Comparison of ENCODE assay signal across 8 cellular contexts in the genomic region with DNA sequence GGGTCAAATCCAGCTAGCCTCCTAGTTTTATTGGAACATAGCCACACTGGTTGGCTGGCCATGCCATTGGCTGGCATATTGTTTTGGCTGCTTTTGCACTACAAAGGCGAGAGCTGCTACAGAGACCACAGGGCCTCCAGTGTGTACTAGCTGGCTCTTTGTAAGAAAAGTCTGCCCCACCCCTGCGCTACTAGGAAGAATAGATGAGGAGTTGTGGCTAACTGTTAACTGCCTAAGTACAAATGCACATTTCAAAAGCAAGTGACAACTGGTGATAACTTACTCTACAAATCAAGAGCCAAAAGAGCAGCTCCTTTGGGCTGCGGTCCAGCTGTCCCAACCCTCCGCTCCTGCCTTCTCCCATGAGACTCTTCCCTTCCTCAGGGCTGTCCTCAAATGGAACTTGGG.
DNase-seq lines count a peak whose midpoint lies in the region; ATAC-seq, FAIRE-seq and TF ChIP-seq lines count a peak whose summit lies in the region.

No MANE protein-coding gene starts in this region.

- H2AFZ ChIP-seq in H1 (ENCODE audit: low read length) = no peak overlapping the region

- peak; percentile 82 for ATAC-seq in T-helper 17 cell
- no peak for ATAC-seq in HG02852 (IDR thresholded peaks at IDR 0.05; ENCODE audit: unreplicated experiment)
- no peak for ATAC-seq in HG02678 (IDR thresholded peaks at IDR 0.05; ENCODE audit: unreplicated experiment)

- peaks cover 9% of the 10 kb centered on the region for H3K79me1 ChIP-seq in H1 (ENCODE audit: low read depth, low read length)

- no peak overlapping the region for H3K14ac ChIP-seq in H1 (ENCODE audit: insufficient read length)

- peaks cover 4% of the 10 kb centered on the region for H3K36me3 ChIP-seq in CD8-positive, alpha-beta memory T cell (ENCODE audit: insufficient read depth, low read length)
- H3K36me3 ChIP-seq in H1 (ENCODE audit: control insufficient read depth in 2 of 4, insufficient read depth in 4 of 4, low read length in 3 of 4) = peaks cover 0 to 5% (median 0%) of the 10 kb centered on the region in 4 experiments; a peak in 3 of 8 replicates

- WGBS in H1 (ENCODE audit: extremely low coverage in 1 of 2, insufficient coverage in 1 of 2, insufficient read length in 1 of 2, insufficient replicate concordance in 2 of 2, low coverage in 1 of 2, low lambda C conversion rate in 2 of 2, missing lambda C conversion rate in 1 of 2), 2 experiments = 71% methylated on average over 4 of the region's 4 CpGs; no CpG with 5 or more reads in 1 of the 2 experiments

- peak in 1 of 2 experiments; percentile 42; a peak in 1 of 3 replicates for TF ChIP-seq POLR2A in H1 (IDR thresholded peaks at IDR 0.05; ENCODE audit: control extremely low read depth in 1 of 2, low read depth in 2 of 2, low read length in 2 of 2)

- H3K18ac ChIP-seq in H1 (ENCODE audit: extremely low read depth, low read length) = 0 out of 2 replicates have a peak overlapping the region, but pooled peaks have one; percentile 26

- H3K4me2 ChIP-seq in H1 (ENCODE audit: insufficient read depth in 1 of 2, low read depth in 2 of 2, low read length in 2 of 2) = peak overlapping the region; percentile 26 to 55

- H4K91ac ChIP-seq in H1 (replicated peaks; ENCODE audit: insufficient read length, low read length) = no peak overlapping the region

- H4K20me1 ChIP-seq in H1 (replicated peaks in 1 of 2; ENCODE audit: control insufficient read depth in 1 of 2, insufficient read depth in 2 of 2, low read length in 2 of 2) = peaks cover 2% of the 10 kb centered on the region in 2 experiments

- H3K4me1 Mint-ChIP-seq in CD8-positive, alpha-beta memory T cell = peaks cover 74 to 90% (median 86%) of the 10 kb centered on the region in 3 donors
- H3K4me1 Mint-ChIP-seq in T-helper 17 cell = peaks cover 79% of the 10 kb centered on the region

- POLR2A ChIA-PET in CD8-positive, alpha-beta memory T cell (lab: Charles Lee) = interaction anchor here (0.6 to 3.2 kb wide), 7 partner anchors 9 to 71 kb away, joined by 3 to 18 read pairs (median 4); a partner anchor contains a TSS
- POLR2A ChIA-PET in H1 (lab: Charles Lee; ENCODE audit: partially characterized antibody) = interaction anchor here (0.8 to 1.6 kb wide), 9 partner anchors 8 to 66 kb away, joined by 3 to 10 read pairs (median 4); a partner anchor contains a TSS

- H3K27ac ChIP-seq in CD8-positive, alpha-beta memory T cell (ENCODE audit: low read depth, low read length) = peak overlapping the region; percentile 5
- H3K27ac ChIP-seq in H1 (ENCODE audit: low read depth, low read length) = no peak overlapping the region

- H3K4me3 Mint-ChIP-seq in CD8-positive, alpha-beta memory T cell = peak overlapping the region; percentile 69 to 85 (median 74)
- peak overlapping the region; percentile 82 for H3K4me3 Mint-ChIP-seq in T-helper 17 cell

- H2BK15ac ChIP-seq in H1 (ENCODE audit: low read length) = peak overlapping the region; percentile 33; the same call in 1 of the 2 replicates

- H3K56ac ChIP-seq in H1 (replicated peaks; ENCODE audit: insufficient read length, low read depth, low read length) = no peak overlapping the region

- 0 out of 2 replicates have a peak overlapping the region, but pooled peaks have one; percentile 51 for H2BK20ac ChIP-seq in H1 (ENCODE audit: low read length)

- peak overlapping the region; percentile 19 for H3K4me3 ChIP-seq in CD8-positive, alpha-beta memory T cell (ENCODE audit: low read length)
- peak overlapping the region in 1 of 4 experiments; percentile 19; a peak in 1 of 8 replicates for H3K4me3 ChIP-seq in H1 (ENCODE audit: extremely low read depth in 1 of 4, insufficient read depth in 2 of 4, low read depth in 3 of 4, low read length in 4 of 4)

- H3K79me2 ChIP-seq in H1 (ENCODE audit: control insufficient read depth in 1 of 2, insufficient read depth in 2 of 2, low read length in 2 of 2) = peaks cover 0 to 89% of the 10 kb centered on the region in 2 experiments; a peak in 3 of 4 replicates

- peaks cover 0 to 25% (median 6%) of the 10 kb centered on the region in 3 donors for H3K36me3 Mint-ChIP-seq in CD8-positive, alpha-beta memory T cell
- H3K36me3 Mint-ChIP-seq in T-helper 17 cell (ENCODE audit: low read depth) = peaks cover 5% of the 10 kb centered on the region

- TF ChIP-seq RAD21 in H1 (IDR thresholded peaks at IDR 0.05 in 1 of 2, conservative IDR thresholded peaks at IDR 0.05 in 1 of 2; ENCODE audit: low read depth in 2 of 2, low read length in 2 of 2) = no peak

- no peak overlapping the region for H4K5ac ChIP-seq in H1 (ENCODE audit: insufficient read length, low read depth, low read length)

- H4K8ac ChIP-seq in H1 (ENCODE audit: extremely low read depth, insufficient read depth, low read length) = no peak overlapping the region

- no peaks in the 10 kb centered on the region for H3K9me3 ChIP-seq in CD8-positive, alpha-beta memory T cell (ENCODE audit: low read length)
- H3K9me3 ChIP-seq in T-helper 17 cell (ENCODE audit: control insufficient read depth, low read length, poor library complexity, severe bottlenecking) (no peaks in the 10 kb centered on the region), H1 (ENCODE audit: insufficient read depth in 2 of 2, low read depth in 1 of 2, low read length in 1 of 2) (no peaks in the 10 kb centered on the region)

- peak overlapping the region; percentile 76 for H2BK120ac ChIP-seq in H1 (replicated peaks; ENCODE audit: low read depth, low read length)

- peak; percentile 36 for FAIRE-seq in H1 (lab: Jason Lieb, UNC)

- H2AK5ac ChIP-seq in H1 (ENCODE audit: low read depth, low read length) = peak overlapping the region; percentile 59; the same call in 1 of the 2 replicates

- DNase-seq in CD8-positive, alpha-beta memory T cell = peak in 3 of 5 donors; percentile 50 to 75 (median 68)
- DNase-seq in T-helper 17 cell = peak in 1 of 3 donors; percentile 18
- peak in 1 of 2 experiments; percentile 31 for DNase-seq in H1 (ENCODE audit: low read depth in 1 of 2, low spot score in 2 of 2)
- peak in 52 of 56 donors; percentile 5 to 82 (median 54) for DNase-seq in nucleus accumbens (lab: John Stamatoyannopoulos, UW)
- DNase-seq in stimulated activated CD4-positive, alpha-beta T cell treated with anti-CD3 and anti-CD28 coated beads, Interleukin-2, amount 100 ng/mL, for 48 hours = no peak
- no peak for DNase-seq in cerebellum (ENCODE audit: low spot score)

- no peaks in the 10 kb centered on the region for H3K27me3 Mint-ChIP-seq in CD8-positive, alpha-beta memory T cell
- H3K27me3 Mint-ChIP-seq in T-helper 17 cell = no peaks in the 10 kb centered on the region

- H2BK5ac ChIP-seq in H1 (ENCODE audit: low read depth, low read length) = peak overlapping the region; percentile 57; the same call in 1 of the 2 replicates

- no peak for TF ChIP-seq EP300 in H1 (IDR thresholded peaks at IDR 0.05; ENCODE audit: borderline replicate concordance in 1 of 2, low read depth in 2 of 2, low read length in 2 of 2)

- H3K4ac ChIP-seq in H1 (replicated peaks; ENCODE audit: insufficient read length, low read depth, low read length) = no peak overlapping the region

- CTCF ChIA-PET in CD8-positive, alpha-beta memory T cell (lab: Charles Lee) = interaction anchor here (1.0 to 4.9 kb wide), 4 partner anchors 10 to 63 kb away, joined by 3 to 20 read pairs (median 7); a partner anchor contains a TSS
- CTCF ChIA-PET in H1 (lab: Charles Lee; ENCODE audit: partially characterized antibody) = interaction anchor here (0.7 to 1.6 kb wide), 4 partner anchors 25 to 114 kb away, joined by 3 to 7 read pairs (median 4); no protein-coding TSS in a partner anchor

- H3K4me1 ChIP-seq in CD8-positive, alpha-beta memory T cell (ENCODE audit: insufficient read depth, low read length) = peaks cover 84% of the 10 kb centered on the region
- peaks cover 16 to 42% (median 26%) of the 10 kb centered on the region in 4 experiments for H3K4me1 ChIP-seq in H1 (replicated peaks in 1 of 4; ENCODE audit: control insufficient read depth in 3 of 4, insufficient read depth in 4 of 4, low read length in 3 of 4)

- H3K9ac ChIP-seq in H1 (replicated peaks in 1 of 4; ENCODE audit: extremely low read depth in 1 of 4, low read depth in 3 of 4, low read length in 3 of 4) = peak overlapping the region in 1 of 4 experiments; percentile 37; a peak in 1 of 7 replicates

- H3K27ac Mint-ChIP-seq in CD8-positive, alpha-beta memory T cell = peak overlapping the region; percentile 80 to 95 (median 92)
- H3K27ac Mint-ChIP-seq in T-helper 17 cell = peak overlapping the region; percentile 98

- peak overlapping the region; percentile 63 for H2BK12ac ChIP-seq in H1 (ENCODE audit: low read depth, low read length)

- no peak overlapping the region for H3K23ac ChIP-seq in H1 (ENCODE audit: insufficient read length)

- no peak for TF ChIP-seq CTCF in H1 (IDR thresholded peaks at IDR 0.05; ENCODE audit: control extremely low read depth in 1 of 3, insufficient read depth in 1 of 3, low read depth in 1 of 3, low read length in 3 of 3)

- no peaks in the 10 kb centered on the region for H3K23me2 ChIP-seq in H1 (ENCODE audit: low read depth, low read length)

- no peaks in the 10 kb centered on the region for H3K27me3 ChIP-seq in CD8-positive, alpha-beta memory T cell (ENCODE audit: insufficient read depth, low read length, poor library complexity, severe bottlenecking)
- no peaks in the 10 kb centered on the region for H3K27me3 ChIP-seq in H1 (replicated peaks in 1 of 4; ENCODE audit: control insufficient read depth in 3 of 4, extremely low read depth in 1 of 4, insufficient read depth in 3 of 4, low read length in 3 of 4)

- H3K9me3 Mint-ChIP-seq in CD8-positive, alpha-beta memory T cell = no peaks in the 10 kb centered on the region

TF ChIP-seq in H1, 55 proteins besides CTCF, POLR2A, EP300 and RAD21 (continues in another document):
- TF ChIP-seq CBX8 (IDR thresholded peaks at IDR 0.05; ENCODE audit: borderline replicate concordance, low read depth, low read length) (no peak), CHD1 (IDR thresholded peaks at IDR 0.05; ENCODE audit: low read depth, low read length) (no peak), SP1 (IDR thresholded peaks at IDR 0.05; ENCODE audit: low read depth, low read length) (0 out of 2 replicates have a peak, but pooled peaks have one; percentile 8), NANOG (IDR thresholded peaks at IDR 0.05; ENCODE audit: insufficient read depth, low read depth, low read length, poor library complexity, severe bottlenecking) (peak; percentile 28), ASH2L (IDR thresholded peaks at IDR 0.05; ENCODE audit: low read length) (no peak), CEBPB (IDR thresholded peaks at IDR 0.05; ENCODE audit: low read depth, low read length) (no peak), KDM4A (IDR thresholded peaks at IDR 0.05; ENCODE audit: low read depth, low read length, severe bottlenecking) (no peak), CTBP2 (IDR thresholded peaks at IDR 0.05; ENCODE audit: borderline replicate concordance, insufficient read depth, insufficient read length, low read length) (no peak), SIN3A (conservative IDR thresholded peaks at IDR 0.05 in 1 of 2, IDR thresholded peaks at IDR 0.05 in 1 of 2; ENCODE audit: low read depth in 1 of 2, low read length in 2 of 2) (no peak), BCL11A (IDR thresholded peaks at IDR 0.05; ENCODE audit: low read depth in 2 of 2, low read length in 2 of 2) (no peak), RXRA (IDR thresholded peaks at IDR 0.05; ENCODE audit: insufficient read depth, low read depth, low read length) (no peak), YY1 (IDR thresholded peaks at IDR 0.05; ENCODE audit: low read depth, low read length) (0 out of 2 replicates have a peak, but pooled peaks have one; percentile 14)

Comparison
In these comparisons a context has a peak if more than half of its experiments do, and no peak if none do; other contexts are left out.
1. DNase-seq: peak in CD8-positive, alpha-beta memory T cell (3 of 5) and nucleus accumbens (52 of 56); none in stimulated activated CD4-positive, alpha-beta T cell treated with anti-CD3 and anti-CD28 coated beads, Interleukin-2, amount 100 ng/mL, for 48 hours (0 of 2) and cerebellum (single experiment).